In the genomic region with DNA sequence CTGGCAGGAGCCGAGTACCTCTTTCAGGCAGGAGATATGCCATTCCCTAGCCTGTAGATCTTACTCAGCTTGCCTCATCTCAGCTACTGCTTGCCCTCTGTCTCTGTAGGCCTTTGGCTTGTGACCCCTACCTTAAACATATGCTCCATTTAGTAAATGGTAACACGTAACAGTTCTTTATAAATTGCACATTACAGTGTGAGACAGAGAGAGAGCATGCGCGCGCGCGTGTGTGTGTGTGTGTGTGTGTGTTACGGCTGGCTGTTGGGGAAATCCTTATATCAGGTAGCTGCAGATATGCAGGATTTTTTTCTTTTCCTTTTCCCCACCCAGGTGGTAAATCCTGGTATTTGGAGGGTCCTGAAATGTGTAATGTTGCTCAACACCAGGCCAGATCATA, we compare ENCODE assay signal across 12 cellular contexts. TPM values are rescaled to one million over a fixed set of nuclear protein-coding genes. Genes with fewer than 3 reads are reported as not detected.
DNase-seq lines count a peak whose midpoint lies in the region; ATAC-seq and TF ChIP-seq lines count a peak whose summit lies in the region.
"Had no signal": no experiment of that assay in that cellular context is flagged by ENCODE, and none has a peak within 500 bp of the region (broad histone marks: within the 10 kb centered on the region; RNA-seq: fewer than 3 reads in every experiment).

No MANE protein-coding gene starts in this region.

- no peak overlapping the region for H2AFZ ChIP-seq in Loucy (ENCODE audit: low read length)

- H3K9me3 ChIP-seq in Loucy (ENCODE audit: insufficient read depth, low read depth, low read length) (no peaks in the 10 kb centered on the region), body of pancreas (no peaks in the 10 kb centered on the region), transverse colon (no peaks in the 10 kb centered on the region)

- H3K4me2 ChIP-seq in Loucy (ENCODE audit: low read depth, low read length, poor library complexity, severe bottlenecking): peak overlapping the region; percentile 99

- in situ Hi-C loops in transverse colon (cut with MboI; ENCODE audit: low pct_ligation_motif_present in 1 of 4, low pct_unique_long_range_greater_than_20kb in 1 of 4, low sequenced_read_pairs in 3 of 4): no loop called here

- WGBS in body of pancreas, 2 donors: 37 to 44% methylated on average over 8 of the region's 8 CpGs
- 38 to 61% methylated on average over 8 of the region's 8 CpGs for WGBS in transverse colon (ENCODE audit: low coverage in 1 of 2), 2 donors

- no peak for TF ChIP-seq POLR2A in body of pancreas (IDR thresholded peaks at IDR 0.05)
- no peak for TF ChIP-seq POLR2A in transverse colon (IDR thresholded peaks at IDR 0.05)

- intact Hi-C loops in body of pancreas (cut with DNase I) (no loop called here), transverse colon (cut with DNase I; ENCODE audit: low total_unique reads) (no loop called here)

- no peaks in the 10 kb centered on the region for H3K27me3 ChIP-seq in Loucy (ENCODE audit: insufficient read depth, low read length, poor library complexity, severe bottlenecking)
- H3K27me3 ChIP-seq in body of pancreas: no peaks in the 10 kb centered on the region
- H3K27me3 ChIP-seq in transverse colon: no peaks in the 10 kb centered on the region

- H3K27ac ChIP-seq in body of pancreas (peak overlapping the region; percentile 65 to 97 (median 94)), transverse colon (peak overlapping the region; percentile 92 to 98 (median 94)), caudate nucleus (ENCODE audit: low read depth, low read length) (no peak overlapping the region)
- H3K27ac ChIP-seq: HL-60 had no signal

- H3K36me3 ChIP-seq in Loucy (ENCODE audit: insufficient read depth, low read length) (no peaks in the 10 kb centered on the region), body of pancreas (replicated peaks in 1 of 2; ENCODE audit: insufficient read depth in 1 of 2, low read depth in 2 of 2) (no peaks in the 10 kb centered on the region), transverse colon (no peaks in the 10 kb centered on the region)

- TF ChIP-seq CTCF in Loucy (conservative IDR thresholded peaks at IDR 0.05; ENCODE audit: low read length) (no peak), body of pancreas (IDR thresholded peaks at IDR 0.05) (no peak), transverse colon (IDR thresholded peaks at IDR 0.05) (no peak)

- H3K9ac ChIP-seq in Loucy (ENCODE audit: low read depth, low read length, poor library complexity, severe bottlenecking): peak overlapping the region; percentile 98

- peaks cover 59% of the 10 kb centered on the region for H3K4me1 ChIP-seq in Loucy (ENCODE audit: insufficient read depth, low read length, poor library complexity, severe bottlenecking)
- peaks cover 81% of the 10 kb centered on the region for H3K4me1 ChIP-seq in body of pancreas
- peaks cover 14 to 85% (median 63%) of the 10 kb centered on the region in 4 donors for H3K4me1 ChIP-seq in transverse colon

- TF ChIP-seq EP300 in transverse colon (IDR thresholded peaks at IDR 0.05; ENCODE audit: low read depth): no peak

- no peaks in the 10 kb centered on the region for H3K9me2 ChIP-seq in Loucy (replicated peaks; ENCODE audit: low read depth, low read length)

- H4K20me1 ChIP-seq in Loucy (ENCODE audit: insufficient read depth, low read length, poor library complexity, severe bottlenecking): peaks cover 46% of the 10 kb centered on the region

- peaks cover 84% of the 10 kb centered on the region for H3K79me2 ChIP-seq in Loucy (ENCODE audit: insufficient read depth, low read length)

- DNase-seq in body of pancreas (peak in 1 of 4 donors; percentile 58), kidney tubule cell (ENCODE audit: low spot score) (peak; percentile 41), transverse colon (no peak), epidermal melanocyte (ENCODE audit: insufficient read length, low spot score) (no peak), caudate nucleus (lab: John Stamatoyannopoulos, UW) (no peak), NCI-H187 treated with DMSO at 0.1 percent for 48 hours (lab: John Stamatoyannopoulos, UW) (no peak)
- DNase-seq: activated B cell treated with CpG ODN at 0.5 μM for 24 hours; activated naive CD8-positive, alpha-beta T cell treated with anti-CD3 and anti-CD28 coated beads, Interleukin-2, amount 50 U/mL, for 24 hours; stimulated activated CD4-positive, alpha-beta T cell treated with anti-CD3 and anti-CD28 coated beads, Interleukin-2, amount 100 ng/mL, for 24 hours had no signal

- H3K4me3 ChIP-seq in Loucy (ENCODE audit: low read length, poor library complexity, severe bottlenecking) (peak overlapping the region; percentile 88), body of pancreas (no peak overlapping the region), transverse colon (peak overlapping the region in 2 of 4 donors; percentile 70 to 81)

- ATAC-seq in body of pancreas: no peak
- ATAC-seq: activated naive CD8-positive, alpha-beta T cell treated with anti-CD3 and anti-CD28 coated beads, Interleukin-2, amount 50 U/mL, for 24 hours; SK-N-SH treated with all-trans-retinoic acid at 6 μM for 48 hours had no signal

- H3F3A ChIP-seq in Loucy (ENCODE audit: low read depth): peaks cover 11% of the 10 kb centered on the region

RNA-seq across cellular contexts. Expression of a gene that starts 4.2 kb away (rescaled TPM):
- total RNA-seq in body of pancreas: 100 to 1,000 TPM; 266 to 305 TPM
- 1,000 to 10,000 TPM in 2 of 4 donors, 100 to 1,000 TPM in 2; 396 to 1,376 (median 946) TPM for total RNA-seq in transverse colon

RNA-seq across cellular contexts. Expression of a gene that starts 12.4 kb away (rescaled TPM):
- total RNA-seq in body of pancreas: 100 to 1,000 TPM in 1 of 2 donors, 10 to 100 TPM in 1; 54.2 to 105 TPM
- total RNA-seq in transverse colon: 100 to 1,000 TPM in 2 of 4 donors, 10 to 100 TPM in 2; 41.5 to 116 (median 80.0) TPM

RNA-seq across cellular contexts. Expression of a gene that starts 35.5 kb away (rescaled TPM):
- total RNA-seq in body of pancreas: 1 to 10 TPM in 1 of 2 donors, not detected in 1; 2.6 TPM
- total RNA-seq in transverse colon: 1,000 to 10,000 TPM in 1 of 4 donors, 100 to 1,000 TPM in 2, 10 to 100 TPM in 1; 76.0 to 1,160 (median 338) TPM

RNA-seq across cellular contexts. Expression of a gene that starts 44.5 kb away (rescaled TPM):
- not detected for total RNA-seq in body of pancreas
- total RNA-seq in transverse colon: not detected
- total RNA-seq: activated B cell treated with CpG ODN at 0.5 μM for 24 hours had no signal

RNA-seq across cellular contexts. Expression of a gene that starts 47.2 kb away (rescaled TPM):
- total RNA-seq in body of pancreas: 10 to 100 TPM in 1 of 2 donors, 1 to 10 TPM in 1; 8.2 to 22.3 TPM
- total RNA-seq in transverse colon: 10 to 100 TPM; 15.0 to 24.5 (median 18.4) TPM

Comparison
In these comparisons a context has a peak if more than half of its experiments do, and no peak if none do; other contexts are left out.
1. RNA of a gene that starts 35.5 kb away (total RNA-seq): 76.0 to 1,160 TPM in transverse colon; 2.6 TPM in body of pancreas; every median in the first group is over 10 times any median in the second.